ENCODE assay signal across 31 cellular contexts in genomic region chr1:151287341-151287699, GRCh38.
"Had no signal": no experiment of that assay in that cellular context is flagged by ENCODE, and none has a peak within 500 bp of the region (broad histone marks: within the 10 kb centered on the region; RNA-seq: fewer than 3 reads in every experiment).

No MANE protein-coding gene starts in this region.

- H3K36me3 ChIP-seq: neural progenitor cell had no signal

- FAIRE-seq: endothelial cell of umbilical vein, kidney, urothelium cell line had no signal

- H3K4me3 Mint-ChIP-seq: mesothelial cell of epicardium; natural killer cell treated with Interleukin-12 subunit alpha and Interleukin-12 subunit beta and Interleukin-15 and Interleukin-18, amount 100 ng/mL, for 72 hours; neural progenitor cell had no signal

- H3K27me3 Mint-ChIP-seq: naive B cell; natural killer cell treated with Interleukin-12 subunit alpha and Interleukin-12 subunit beta and Interleukin-15 and Interleukin-18, amount 100 ng/mL, for 72 hours had no signal

- H3K27ac ChIP-seq: coronary artery, esophagus muscularis mucosa, foreskin keratinocyte, gastroesophageal sphincter, heart left ventricle, hepatocyte, neural progenitor cell, prostate gland, right atrium auricular region, testis, tibial artery, upper lobe of left lung had no signal

- H3K27ac Mint-ChIP-seq: mesothelial cell of epicardium, neural progenitor cell had no signal

- ATAC-seq: foreskin keratinocyte; gastroesophageal sphincter; heart left ventricle; left lobe of liver; mucosa of descending colon; natural killer cell treated with Interleukin-12 subunit alpha and Interleukin-12 subunit beta and Interleukin-15 and Interleukin-18, amount 100 ng/mL, for 72 hours; sciatic nerve; stimulated activated naive CD8-positive, alpha-beta T cell treated with anti-CD3 and anti-CD28 coated beads, Interleukin-15, Interleukin-2, amounts not matched to agents 100 U/mL and 50 U/mL, for 24 hours had no signal

- H3K9me3 Mint-ChIP-seq: mesothelial cell of epicardium; naive B cell; natural killer cell treated with Interleukin-12 subunit alpha and Interleukin-12 subunit beta and Interleukin-15 and Interleukin-18, amount 100 ng/mL, for 72 hours; neural progenitor cell had no signal

- DNase-seq: dermis blood vessel endothelial cell; effector memory CD4-positive, alpha-beta T cell; foreskin keratinocyte; heart left ventricle; mesenchymal stem cell; naive B cell; nucleus accumbens; stimulated activated CD4-positive, alpha-beta T cell treated with anti-CD3 and anti-CD28 coated beads, Interleukin-12 subunit alpha, Interleukin-12 subunit beta, amount 100 ng/mL, for 4 hours; stimulated activated CD4-positive, alpha-beta T cell treated with anti-CD3 and anti-CD28 coated beads, Interleukin-1b, Interleukin-23, amount 100 ng/mL, for 48 hours; stimulated activated CD4-positive, alpha-beta T cell treated with anti-CD3 and anti-CD28 coated beads, Interleukin-4, amount 100 ng/mL, for 1 hour; stimulated activated CD8-positive, alpha-beta memory T cell treated with anti-CD3 and anti-CD28 coated beads, Interleukin-4, amount 100 ng/mL, for 48 hours; stimulated activated naive CD8-positive, alpha-beta T cell treated with anti-CD3 and anti-CD28 coated beads, Interleukin-15, Interleukin-2, amounts not matched to agents 100 U/mL and 50 U/mL, for 24 hours; testis; tibial artery had no signal

- H3K4me3 ChIP-seq: coronary artery, esophagus muscularis mucosa, gastroesophageal sphincter, heart left ventricle, hepatocyte, mucosa of descending colon, neural progenitor cell, prostate gland, right atrium auricular region, smooth muscle cell, testis, tibial artery, upper lobe of left lung had no signal

- H3K27me3 ChIP-seq: esophagus muscularis mucosa, foreskin keratinocyte, gastroesophageal sphincter, heart left ventricle, hepatocyte, neural progenitor cell, right atrium auricular region, testis, tibial artery, upper lobe of left lung had no signal
